ENCODE assay signal across 15 cellular contexts in the genomic region with DNA sequence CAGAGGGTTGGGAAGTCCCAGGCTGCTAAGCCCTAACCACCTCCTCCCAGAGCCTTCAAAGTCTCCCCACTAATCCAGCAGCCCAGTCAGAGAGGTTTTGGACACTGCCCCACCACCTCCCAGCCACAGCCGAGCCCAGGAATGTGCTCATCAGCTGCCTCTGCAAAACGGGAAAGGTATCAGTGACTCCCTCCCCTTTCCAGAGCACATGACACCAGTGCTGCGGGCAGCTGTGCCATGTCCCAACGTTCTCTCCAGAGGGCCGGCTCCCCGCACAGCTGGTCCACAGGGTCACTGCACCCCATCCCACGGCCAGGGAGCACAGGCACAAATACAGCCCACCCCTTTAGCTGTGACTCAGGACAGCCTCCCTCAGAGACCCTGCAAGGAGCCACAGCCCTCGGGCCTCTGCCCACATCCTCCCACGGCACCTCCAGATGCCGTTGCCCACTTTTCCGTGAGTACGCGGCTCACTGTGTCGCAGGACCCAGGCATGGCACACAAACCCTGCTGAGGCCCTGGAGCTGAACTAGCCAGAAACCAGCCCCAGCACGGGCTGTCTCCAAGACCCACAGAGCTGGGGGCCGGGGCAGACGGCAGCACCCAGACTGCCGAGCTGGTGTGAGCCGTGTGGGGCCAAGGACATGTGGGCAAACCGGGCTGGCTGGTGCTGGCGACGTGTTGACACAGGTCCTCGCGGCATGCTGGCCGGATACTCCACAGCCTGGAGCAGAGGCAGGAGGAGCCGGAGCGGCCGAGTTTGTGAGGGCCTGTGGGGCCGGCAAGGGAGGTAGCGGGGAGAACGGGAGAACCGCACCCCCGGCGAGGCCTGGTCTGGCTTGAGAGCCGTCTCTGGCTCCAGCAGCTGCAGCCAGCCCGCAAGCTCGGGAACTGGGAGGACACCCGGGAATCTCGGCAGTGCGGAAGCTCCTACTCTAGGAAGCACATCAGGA. TPM values are rescaled to one million over a fixed set of nuclear protein-coding genes. Genes with fewer than 3 reads are reported as not detected.
A peak's percentile ranks its signal among the peaks of the same experiment; 100 is the strongest.
DNase-seq lines count a peak whose midpoint lies in the region; ATAC-seq and TF ChIP-seq lines count a peak whose summit lies in the region.
"Had no signal": no experiment of that assay in that cellular context is flagged by ENCODE, and none has a peak within 500 bp of the region (broad histone marks: within the 10 kb centered on the region; RNA-seq: fewer than 3 reads in every experiment).

No MANE protein-coding gene starts in this region.

- H3K4me3 ChIP-seq in Panc1 (ENCODE audit: low read depth in 2 of 2, low read length in 2 of 2) = no peak overlapping the region
- H3K4me3 ChIP-seq in prostate gland = peak overlapping the region in 1 of 2 donors; percentile 0
- H3K4me3 ChIP-seq in mesenchymal stem cell (ENCODE audit: insufficient read depth in 1 of 2, low read depth in 1 of 2, low read length in 2 of 2) = no peak overlapping the region
- H3K4me3 ChIP-seq: MG63 had no signal

- H2AK5ac ChIP-seq in H9 (ENCODE audit: insufficient read length, low read length) = no peak overlapping the region
- H2AK5ac ChIP-seq in mesenchymal stem cell (ENCODE audit: low read length, severe bottlenecking) = no peak overlapping the region

- H4K91ac ChIP-seq in H9 (ENCODE audit: insufficient read length, low read depth, low read length) = no peak overlapping the region
- no peak overlapping the region for H4K91ac ChIP-seq in mesenchymal stem cell (ENCODE audit: low read length)

- no CpG with 5 or more reads among the region's 40 CpGs for WGBS in H9 (ENCODE audit: extremely low coverage, insufficient read length, low lambda C conversion rate)
- 32% methylated on average over 39 of the region's 40 CpGs for WGBS in prostate gland
- 84% methylated on average over 40 of the region's 40 CpGs for WGBS in mesenchymal stem cell

- H2BK5ac ChIP-seq in H9 (ENCODE audit: insufficient read length, low read length) = no peak overlapping the region
- H2BK5ac ChIP-seq in mesenchymal stem cell (ENCODE audit: low read depth, low read length, poor library complexity, severe bottlenecking) = no peak overlapping the region

- H3K9ac ChIP-seq in H9 (ENCODE audit: extremely low read depth, insufficient read length, low read length) = no peak overlapping the region
- H3K9ac ChIP-seq in mesenchymal stem cell (ENCODE audit: low read length) = no peak overlapping the region

- no TSS peak for BruUV-seq in Panc1 (replicated peaks; lab: Mats Ljungman, UMichigan)

- H2BK120ac ChIP-seq in H9 (ENCODE audit: low read depth, low read length, poor library complexity, severe bottlenecking) (no peak overlapping the region), mesenchymal stem cell (ENCODE audit: low read depth, low read length) (no peak overlapping the region)

- TF ChIP-seq CTCF in H9 (conservative IDR thresholded peaks at IDR 0.05) (no peak), Panc1 (IDR thresholded peaks at IDR 0.05) (no peak), prostate gland (IDR thresholded peaks at IDR 0.05) (no peak)

- H3K18ac ChIP-seq in H9 (ENCODE audit: insufficient read length, low read depth, low read length) (no peak overlapping the region), mesenchymal stem cell (ENCODE audit: low read depth in 1 of 2, low read length in 2 of 2) (no peak overlapping the region)

- H3K9me3 ChIP-seq in H9 (ENCODE audit: control insufficient read depth, low read depth, low read length) (no peaks in the 10 kb centered on the region), Panc1 (ENCODE audit: control insufficient read depth, insufficient read depth, low read depth, low read length) (no peaks in the 10 kb centered on the region), prostate gland (no peaks in the 10 kb centered on the region), mesenchymal stem cell (ENCODE audit: control insufficient read depth, low read length) (no peaks in the 10 kb centered on the region)
- H3K9me3 ChIP-seq: Caco-2, MG63 had no signal

- no peak overlapping the region for H4K5ac ChIP-seq in H9 (ENCODE audit: insufficient read length, low read depth, low read length)

- no peak overlapping the region for H3K4me3 Mint-ChIP-seq in H9
- H3K4me3 Mint-ChIP-seq in T-cell = no peak overlapping the region
- H3K4me3 Mint-ChIP-seq: central memory CD8-positive, alpha-beta T cell had no signal

- H3K23me2 ChIP-seq in H9 (ENCODE audit: insufficient read length, low read depth, low read length, poor library complexity, severe bottlenecking) = no peaks in the 10 kb centered on the region

- intact Hi-C loops in Panc1 (cut with micrococcal nuclease; ENCODE audit: unreplicated experiment) (no loop called here), left cardiac atrium (cut with DNase I) (no loop called here), prostate gland (cut with DNase I) (no loop called here)

- no peak overlapping the region for H3K27ac ChIP-seq in H9 (ENCODE audit: insufficient read length, low read depth, low read length)
- no peak overlapping the region for H3K27ac ChIP-seq in Panc1 (ENCODE audit: low read length)
- H3K27ac ChIP-seq in prostate gland = peak overlapping the region; percentile 72 to 83
- H3K27ac ChIP-seq in mesenchymal stem cell (ENCODE audit: low read length, poor library complexity, severe bottlenecking) = no peak overlapping the region

- CTCF ChIA-PET in Panc1 (lab: Charles Lee) = no interaction called here
- CTCF ChIA-PET in T-cell (lab: Charles Lee) = interaction anchor here in 1 of 2 donors (0.6 kb wide), 1 partner anchor 119 kb away, joined by 3 read pairs; no protein-coding TSS in a partner anchor

- no peaks in the 10 kb centered on the region for H3K27me3 ChIP-seq in H9 (ENCODE audit: insufficient read depth, low read length)
- no peaks in the 10 kb centered on the region for H3K27me3 ChIP-seq in Panc1 (ENCODE audit: control insufficient read depth, insufficient read depth, low read length)
- H3K27me3 ChIP-seq in prostate gland (replicated peaks; ENCODE audit: insufficient read depth) = no peaks in the 10 kb centered on the region
- H3K27me3 ChIP-seq in mesenchymal stem cell (ENCODE audit: control insufficient read depth in 1 of 2, insufficient read depth in 1 of 2, low read length in 2 of 2) = no peaks in the 10 kb centered on the region
- H3K27me3 ChIP-seq: MG63 had no signal

- H3T11ph ChIP-seq in H9 (ENCODE audit: low read length) = no peak overlapping the region

- no peak overlapping the region for H2BK15ac ChIP-seq in H9 (ENCODE audit: low read depth, low read length)
- H2BK15ac ChIP-seq in mesenchymal stem cell (ENCODE audit: low read depth, poor library complexity, severe bottlenecking) = no peak overlapping the region

- no peak overlapping the region for H2AFZ ChIP-seq in H9 (ENCODE audit: low read length)
- no peak overlapping the region for H2AFZ ChIP-seq in mesenchymal stem cell (ENCODE audit: low read depth, low read length)

- no peak overlapping the region for H3K4me2 ChIP-seq in H9 (ENCODE audit: insufficient read depth, insufficient read length, low read length)
- no peak overlapping the region for H3K4me2 ChIP-seq in mesenchymal stem cell (ENCODE audit: low read length, poor library complexity, severe bottlenecking)

- peak; percentile 24 for TF ChIP-seq POLR2A in prostate gland (IDR thresholded peaks at IDR 0.05)

- in situ Hi-C loops in Panc1 (cut with HindIII; ENCODE audit: low pct_unique_long_range_greater_than_20kb, low sequenced_read_pairs) = no loop called here

- H3K36me3 Mint-ChIP-seq in H9 (ENCODE audit: insufficient read depth in 1 of 3, low read depth in 3 of 3) (peaks cover 10 to 35% (median 25%) of the 10 kb centered on the region in 3 experiments; a peak in 6 of 7 replicates), T-cell (peaks cover 17% of the 10 kb centered on the region)

- H2BK20ac ChIP-seq in H9 (ENCODE audit: low read depth, low read length, poor library complexity, severe bottlenecking) = no peak overlapping the region

- no peak overlapping the region for H3K56ac ChIP-seq in H9 (ENCODE audit: insufficient read length, low read depth, low read length)

- peaks cover 5% of the 10 kb centered on the region; the same call in 1 of the 2 replicates for H3K36me3 ChIP-seq in Panc1 (ENCODE audit: control insufficient read depth, insufficient read depth, low read length)
- peaks cover 19 to 21% of the 10 kb centered on the region in 2 donors for H3K36me3 ChIP-seq in prostate gland
- peaks cover 40 to 50% of the 10 kb centered on the region in 2 experiments for H3K36me3 ChIP-seq in mesenchymal stem cell (ENCODE audit: control insufficient read depth in 1 of 2, insufficient read depth in 2 of 2, low read depth in 1 of 2, low read length in 2 of 2)

- H4K8ac ChIP-seq in H9 (replicated peaks; ENCODE audit: insufficient read length, low read depth, low read length) (no peak overlapping the region), mesenchymal stem cell (ENCODE audit: low read length) (no peak overlapping the region)

- H4K20me1 ChIP-seq in H9 (ENCODE audit: control insufficient read depth, insufficient read depth, insufficient read length) = no peaks in the 10 kb centered on the region

- H3K27ac Mint-ChIP-seq in H9 (peak overlapping the region in 2 of 3 experiments; percentile 48 to 80; a peak in 3 of 7 replicates), T-cell (no peak overlapping the region)

- DNase-seq in H9 (no peak), Panc1 (ENCODE audit: low read depth, low spot score) (no peak), left cardiac atrium (no peak), prostate gland (ENCODE audit: low spot score) (peak; percentile 92), NCI-H345 treated with DMSO at 0.1 percent for 48 hours (lab: John Stamatoyannopoulos, UW; ENCODE audit: unreplicated experiment) (no peak), T-cell (no peak), mesenchymal stem cell (no peak), 8988T (no peak)
- DNase-seq: activated CD4-positive, alpha-beta T cell treated with anti-CD3 and anti-CD28 coated beads for 4 hours; activated effector memory CD4-positive, alpha-beta T cell treated with Interleukin-2 at 50 U/mL for 16 hours; Caco-2; MG63; NCI-H345 had no signal

- H3K23ac ChIP-seq in H9 (ENCODE audit: insufficient read length, low read depth, low read length) (no peak overlapping the region), mesenchymal stem cell (ENCODE audit: low read length in 2 of 2) (no peak overlapping the region)

- H3K4me1 Mint-ChIP-seq in H9 (peaks cover 5 to 6% of the 10 kb centered on the region in 2 experiments; a peak in 3 of 4 replicates), T-cell (no peaks in the 10 kb centered on the region)
- H3K4me1 Mint-ChIP-seq: central memory CD8-positive, alpha-beta T cell had no signal

- H3K14ac ChIP-seq in H9 (ENCODE audit: insufficient read depth, low read length) (no peak overlapping the region), mesenchymal stem cell (ENCODE audit: low read length in 2 of 2) (no peak overlapping the region)

- POLR2A ChIA-PET in Panc1 (lab: Charles Lee) (interaction anchor here (0.6 kb wide), 1 partner anchor 532 kb away, joined by 5 read pairs; no protein-coding TSS in a partner anchor), T-cell (lab: Charles Lee) (no interaction called here)

- no peaks in the 10 kb centered on the region for H3K79me1 ChIP-seq in H9 (ENCODE audit: insufficient read depth, low read depth, low read length, poor library complexity, severe bottlenecking)
- H3K79me1 ChIP-seq in mesenchymal stem cell (replicated peaks; ENCODE audit: low read length, poor library complexity, severe bottlenecking) = peaks cover 14% of the 10 kb centered on the region

- H3K4ac ChIP-seq in H9 (ENCODE audit: low read depth, low read length) (no peak overlapping the region), mesenchymal stem cell (ENCODE audit: low read depth in 1 of 2, low read length in 2 of 2) (no peak overlapping the region)

- H3K4me1 ChIP-seq in H9 (ENCODE audit: insufficient read depth, low read length) (no peaks in the 10 kb centered on the region), Panc1 (ENCODE audit: control insufficient read depth, insufficient read depth, low read length) (0 out of 2 replicates have a peak, but pooled peaks cover 4% of the 10 kb centered on the region), prostate gland (replicated peaks) (no peaks in the 10 kb centered on the region), mesenchymal stem cell (ENCODE audit: control insufficient read depth, insufficient read depth, low read depth, low read length) (peaks cover 7% of the 10 kb centered on the region)

- H2BK12ac ChIP-seq in H9 (ENCODE audit: insufficient read length, low read depth, low read length) (no peak overlapping the region), mesenchymal stem cell (ENCODE audit: low read length in 2 of 2) (peak overlapping the region in 1 of 2 experiments; percentile 11)

- ATAC-seq in Panc1 = peak; percentile 3; the same call in 1 of the 2 replicates
- ATAC-seq in left cardiac atrium = peak; percentile 30 to 70
- no peak for ATAC-seq in T-cell (replicated peaks in 1 of 4)

- no peaks in the 10 kb centered on the region for H3K9me3 Mint-ChIP-seq in H9
- H3K9me3 Mint-ChIP-seq in T-cell = no peaks in the 10 kb centered on the region
- H3K9me3 Mint-ChIP-seq: central memory CD8-positive, alpha-beta T cell had no signal

- H3K27me3 Mint-ChIP-seq in H9 (ENCODE audit: low read depth) (no peaks in the 10 kb centered on the region; the same call in 1 of the 2 replicates), T-cell (no peaks in the 10 kb centered on the region)
- H3K27me3 Mint-ChIP-seq: central memory CD8-positive, alpha-beta T cell had no signal

- H3K79me2 ChIP-seq in H9 (ENCODE audit: insufficient read depth, low read length) = peaks cover 2% of the 10 kb centered on the region; the same call in 1 of the 2 replicates

RNA-seq across cellular contexts. Expression of gene PPP1R27, which starts 6.3 kb away (rescaled TPM):
- total RNA-seq in H9 (2021) (0.15 and 0.22 TPM in 2 replicates), Panc1 (2021; ENCODE audit: unreplicated experiment) (not detected), left cardiac atrium (not detected), prostate gland (1 to 10 TPM in 1 of 2 donors, not detected in 1; 1.6 TPM), T-cell (not detected)
- polyA plus RNA-seq in Panc1 (2012; ENCODE audit: insufficient read length) = 0.22 TPM
- polyA plus RNA-seq in mesenchymal stem cell (2013, experiment 1 of 2) = 0.11 TPM
- polyA plus RNA-seq in mesenchymal stem cell (2013, experiment 2 of 2) = 0.12 TPM
- total RNA-seq: lung microvascular endothelial cell had no signal

RNA-seq across cellular contexts. Expression of gene MCRIP1, which starts 8.0 kb away (rescaled TPM):
- total RNA-seq in H9 (2021) (117 and 118 TPM in 2 replicates), Panc1 (2021; ENCODE audit: unreplicated experiment) (115 TPM), left cardiac atrium (10 to 100 TPM; 83.9 to 98.0 TPM), prostate gland (100 to 1,000 TPM in 1 of 2 donors, 10 to 100 TPM in 1; 83.6 to 150 TPM), T-cell (10 to 100 TPM; 46.4 to 92.4 (median 77.1) TPM)
- polyA plus RNA-seq in Panc1 (2012; ENCODE audit: insufficient read length) = 128 TPM
- 134 TPM for polyA plus RNA-seq in mesenchymal stem cell (2013, experiment 1 of 2)
- 132 TPM for polyA plus RNA-seq in mesenchymal stem cell (2013, experiment 2 of 2)

RNA-seq across cellular contexts. Expression of gene P4HB, which starts 19.2 kb away (rescaled TPM):
- total RNA-seq in H9 (2021) (364 and 366 TPM in 2 replicates), Panc1 (2021; ENCODE audit: unreplicated experiment) (759 TPM), left cardiac atrium (100 to 1,000 TPM; 403 to 414 TPM), prostate gland (1,000 to 10,000 TPM in 1 of 2 donors, 100 to 1,000 TPM in 1; 509 to 2,101 TPM), T-cell (100 to 1,000 TPM; 228 to 324 (median 269) TPM)
- polyA plus RNA-seq in Panc1 (2012; ENCODE audit: insufficient read length) = 1,541 TPM
- polyA plus RNA-seq in mesenchymal stem cell (2013, experiment 1 of 2) = 1,896 TPM
- 1,944 TPM for polyA plus RNA-seq in mesenchymal stem cell (2013, experiment 2 of 2)

RNA-seq across cellular contexts. Expression of gene ARHGDIA, which starts 30.0 kb away (rescaled TPM):
- 247 and 255 TPM in 2 replicates for total RNA-seq in H9 (2021)
- total RNA-seq in Panc1 (2021; ENCODE audit: unreplicated experiment) = 420 TPM
- 534 TPM for polyA plus RNA-seq in Panc1 (2012; ENCODE audit: insufficient read length)
- 100 to 1,000 TPM; 168 to 252 TPM for total RNA-seq in left cardiac atrium
- 100 to 1,000 TPM; 193 to 274 TPM for total RNA-seq in prostate gland
- total RNA-seq in T-cell = 100 to 1,000 TPM; 473 to 577 (median 504) TPM
- 494 TPM for polyA plus RNA-seq in mesenchymal stem cell (2013, experiment 1 of 2)
- 496 TPM for polyA plus RNA-seq in mesenchymal stem cell (2013, experiment 2 of 2)

RNA-seq across cellular contexts. Expression of gene GCGR, which starts 37.2 kb away (rescaled TPM):
- total RNA-seq in H9 (2021) (0.24 and 0.26 TPM in 2 replicates), Panc1 (2021; ENCODE audit: unreplicated experiment) (1.6 TPM), left cardiac atrium (not detected), prostate gland (under 1 TPM in 1 of 2 donors, not detected in 1; 0.97 TPM), T-cell (under 1 TPM in 1 of 5 donors, not detected in 4; 0.13 TPM)
- polyA plus RNA-seq in Panc1 (2012; ENCODE audit: insufficient read length) = 0.74 TPM
- polyA plus RNA-seq in mesenchymal stem cell (2013, experiment 1 of 2) = not detected
- polyA plus RNA-seq in mesenchymal stem cell (2013, experiment 2 of 2) = 0.03 TPM
- total RNA-seq: lung microvascular endothelial cell had no signal

Comparison
In these comparisons a context has a peak if more than half of its experiments do, and no peak if none do; other contexts are left out.
1. H3K27ac ChIP-seq: peak in prostate gland (2 of 2); none in H9 (single experiment), Panc1 (single experiment) and mesenchymal stem cell (single experiment).
2. H3K27ac Mint-ChIP-seq: peak in H9 (2 of 3); none in T-cell (0 of 2).
3. ATAC-seq: peak in Panc1 (single experiment) and left cardiac atrium (2 of 2); none in T-cell (0 of 4).